ENCODE assay signal across 1 cellular context in genomic region chr20:325043-325888, GRCh38.
A peak's percentile ranks its signal among the peaks of the same experiment; 100 is the strongest.
TF ChIP-seq lines count a peak whose summit lies in the region.

SOX12 (plus strand) TSS chr20:325552; CDS start chr20:325925, 373 bp downstream.

TF ChIP-seq in HepG2, 621 proteins besides CTCF, POLR2A, EP300 and RAD21 (continued from another document and continues in another):
- peak; percentile 51; the same call in 1 of the 2 replicates for TF ChIP-seq ZHX2 (IDR thresholded peaks at IDR 0.05; ENCODE audit: low read depth)
- peak; percentile 18; the same call in 1 of the 2 replicates for TF ChIP-seq ZHX2 (CRISPR knock-in tag; IDR thresholded peaks at IDR 0.05; ENCODE audit: borderline replicate concordance)
- TF ChIP-seq ZNF564 (CRISPR knock-in tag; IDR thresholded peaks at IDR 0.05) = 0 out of 2 replicates have a peak, but pooled peaks have one; percentile 45
- peak; percentile 40; the same call in 1 of the 2 replicates for TF ChIP-seq ARID5B (CRISPR knock-in tag; IDR thresholded peaks at IDR 0.05)
- TF ChIP-seq SNAPC4 (CRISPR knock-in tag; IDR thresholded peaks at IDR 0.05) = peak; percentile 71; the same call in 1 of the 2 replicates
- TF ChIP-seq HNF4G (IDR thresholded peaks at IDR 0.05; ENCODE audit: borderline replicate concordance, low read depth, low read length) = peak; percentile 46; the same call in 1 of the 2 replicates
- TF ChIP-seq HNF4G (CRISPR knock-in tag; IDR thresholded peaks at IDR 0.05; ENCODE audit: borderline replicate concordance, low read depth) = peak; percentile 31; the same call in 1 of the 2 replicates
- TF ChIP-seq, protein P1, sequence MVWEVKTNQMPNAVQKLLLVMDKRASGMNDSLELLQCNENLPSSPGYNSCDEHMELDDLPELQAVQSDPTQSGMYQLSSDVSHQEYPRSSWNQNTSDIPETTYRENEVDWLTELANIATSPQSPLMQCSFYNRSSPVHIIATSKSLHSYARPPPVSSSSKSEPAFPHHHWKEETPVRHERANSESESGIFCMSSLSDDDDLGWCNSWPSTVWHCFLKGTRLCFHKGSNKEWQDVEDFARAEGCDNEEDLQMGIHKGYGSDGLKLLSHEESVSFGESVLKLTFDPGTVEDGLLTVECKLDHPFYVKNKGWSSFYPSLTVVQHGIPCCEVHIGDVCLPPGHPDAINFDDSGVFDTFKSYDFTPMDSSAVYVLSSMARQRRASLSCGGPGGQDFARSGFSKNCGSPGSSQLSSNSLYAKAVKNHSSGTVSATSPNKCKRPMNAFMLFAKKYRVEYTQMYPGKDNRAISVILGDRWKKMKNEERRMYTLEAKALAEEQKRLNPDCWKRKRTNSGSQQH (CRISPR knock-in tag; IDR thresholded peaks at IDR 0.05; ENCODE audit: low read depth) = peak; percentile 86
- TF ChIP-seq MED1 (CRISPR knock-in tag; IDR thresholded peaks at IDR 0.05) = peak; percentile 78
- TF ChIP-seq HNRNPK (IDR thresholded peaks at IDR 0.05; ENCODE audit: low read depth, low read length, poor library complexity, severe bottlenecking) = peak; percentile 92
- TF ChIP-seq, protein P2, sequence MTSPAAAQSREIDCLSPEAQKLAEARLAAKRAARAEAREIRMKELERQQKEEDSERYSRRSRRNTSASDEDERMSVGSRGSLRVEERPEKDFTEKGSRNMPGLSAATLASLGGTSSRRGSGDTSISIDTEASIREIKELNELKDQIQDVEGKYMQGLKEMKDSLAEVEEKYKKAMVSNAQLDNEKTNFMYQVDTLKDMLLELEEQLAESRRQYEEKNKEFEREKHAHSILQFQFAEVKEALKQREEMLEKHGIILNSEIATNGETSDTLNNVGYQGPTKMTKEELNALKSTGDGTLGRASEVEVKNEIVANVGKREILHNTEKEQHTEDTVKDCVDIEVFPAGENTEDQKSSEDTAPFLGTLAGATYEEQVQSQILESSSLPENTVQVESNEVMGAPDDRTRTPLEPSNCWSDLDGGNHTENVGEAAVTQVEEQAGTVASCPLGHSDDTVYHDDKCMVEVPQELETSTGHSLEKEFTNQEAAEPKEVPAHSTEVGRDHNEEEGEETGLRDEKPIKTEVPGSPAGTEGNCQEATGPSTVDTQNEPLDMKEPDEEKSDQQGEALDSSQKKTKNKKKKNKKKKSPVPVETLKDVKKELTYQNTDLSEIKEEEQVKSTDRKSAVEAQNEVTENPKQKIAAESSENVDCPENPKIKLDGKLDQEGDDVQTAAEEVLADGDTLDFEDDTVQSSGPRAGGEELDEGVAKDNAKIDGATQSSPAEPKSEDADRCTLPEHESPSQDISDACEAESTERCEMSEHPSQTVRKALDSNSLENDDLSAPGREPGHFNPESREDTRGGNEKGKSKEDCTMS (CRISPR knock-in tag; conservative IDR thresholded peaks at IDR 0.05) = no peak
- TF ChIP-seq, protein P3, sequence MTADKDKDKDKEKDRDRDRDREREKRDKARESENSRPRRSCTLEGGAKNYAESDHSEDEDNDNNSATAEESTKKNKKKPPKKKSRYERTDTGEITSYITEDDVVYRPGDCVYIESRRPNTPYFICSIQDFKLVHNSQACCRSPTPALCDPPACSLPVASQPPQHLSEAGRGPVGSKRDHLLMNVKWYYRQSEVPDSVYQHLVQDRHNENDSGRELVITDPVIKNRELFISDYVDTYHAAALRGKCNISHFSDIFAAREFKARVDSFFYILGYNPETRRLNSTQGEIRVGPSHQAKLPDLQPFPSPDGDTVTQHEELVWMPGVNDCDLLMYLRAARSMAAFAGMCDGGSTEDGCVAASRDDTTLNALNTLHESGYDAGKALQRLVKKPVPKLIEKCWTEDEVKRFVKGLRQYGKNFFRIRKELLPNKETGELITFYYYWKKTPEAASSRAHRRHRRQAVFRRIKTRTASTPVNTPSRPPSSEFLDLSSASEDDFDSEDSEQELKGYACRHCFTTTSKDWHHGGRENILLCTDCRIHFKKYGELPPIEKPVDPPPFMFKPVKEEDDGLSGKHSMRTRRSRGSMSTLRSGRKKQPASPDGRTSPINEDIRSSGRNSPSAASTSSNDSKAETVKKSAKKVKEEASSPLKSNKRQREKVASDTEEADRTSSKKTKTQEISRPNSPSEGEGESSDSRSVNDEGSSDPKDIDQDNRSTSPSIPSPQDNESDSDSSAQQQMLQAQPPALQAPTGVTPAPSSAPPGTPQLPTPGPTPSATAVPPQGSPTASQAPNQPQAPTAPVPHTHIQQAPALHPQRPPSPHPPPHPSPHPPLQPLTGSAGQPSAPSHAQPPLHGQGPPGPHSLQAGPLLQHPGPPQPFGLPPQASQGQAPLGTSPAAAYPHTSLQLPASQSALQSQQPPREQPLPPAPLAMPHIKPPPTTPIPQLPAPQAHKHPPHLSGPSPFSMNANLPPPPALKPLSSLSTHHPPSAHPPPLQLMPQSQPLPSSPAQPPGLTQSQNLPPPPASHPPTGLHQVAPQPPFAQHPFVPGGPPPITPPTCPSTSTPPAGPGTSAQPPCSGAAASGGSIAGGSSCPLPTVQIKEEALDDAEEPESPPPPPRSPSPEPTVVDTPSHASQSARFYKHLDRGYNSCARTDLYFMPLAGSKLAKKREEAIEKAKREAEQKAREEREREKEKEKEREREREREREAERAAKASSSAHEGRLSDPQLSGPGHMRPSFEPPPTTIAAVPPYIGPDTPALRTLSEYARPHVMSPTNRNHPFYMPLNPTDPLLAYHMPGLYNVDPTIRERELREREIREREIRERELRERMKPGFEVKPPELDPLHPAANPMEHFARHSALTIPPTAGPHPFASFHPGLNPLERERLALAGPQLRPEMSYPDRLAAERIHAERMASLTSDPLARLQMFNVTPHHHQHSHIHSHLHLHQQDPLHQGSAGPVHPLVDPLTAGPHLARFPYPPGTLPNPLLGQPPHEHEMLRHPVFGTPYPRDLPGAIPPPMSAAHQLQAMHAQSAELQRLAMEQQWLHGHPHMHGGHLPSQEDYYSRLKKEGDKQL (CRISPR knock-in tag; IDR thresholded peaks at IDR 0.05; ENCODE audit: low read depth) = peak; percentile 48; the same call in 1 of the 2 replicates
- no peak for TF ChIP-seq PLRG1 (conservative IDR thresholded peaks at IDR 0.05)
- peak; percentile 25 for TF ChIP-seq ARNTL (CRISPR knock-in tag; IDR thresholded peaks at IDR 0.05)
- peak; percentile 64 for TF ChIP-seq ZNF788 (CRISPR knock-in tag; IDR thresholded peaks at IDR 0.05; ENCODE audit: borderline replicate concordance)
- TF ChIP-seq RFX5 (IDR thresholded peaks at IDR 0.05; ENCODE audit: low read depth, low read length) = peak; percentile 99
- TF ChIP-seq, protein P4, sequence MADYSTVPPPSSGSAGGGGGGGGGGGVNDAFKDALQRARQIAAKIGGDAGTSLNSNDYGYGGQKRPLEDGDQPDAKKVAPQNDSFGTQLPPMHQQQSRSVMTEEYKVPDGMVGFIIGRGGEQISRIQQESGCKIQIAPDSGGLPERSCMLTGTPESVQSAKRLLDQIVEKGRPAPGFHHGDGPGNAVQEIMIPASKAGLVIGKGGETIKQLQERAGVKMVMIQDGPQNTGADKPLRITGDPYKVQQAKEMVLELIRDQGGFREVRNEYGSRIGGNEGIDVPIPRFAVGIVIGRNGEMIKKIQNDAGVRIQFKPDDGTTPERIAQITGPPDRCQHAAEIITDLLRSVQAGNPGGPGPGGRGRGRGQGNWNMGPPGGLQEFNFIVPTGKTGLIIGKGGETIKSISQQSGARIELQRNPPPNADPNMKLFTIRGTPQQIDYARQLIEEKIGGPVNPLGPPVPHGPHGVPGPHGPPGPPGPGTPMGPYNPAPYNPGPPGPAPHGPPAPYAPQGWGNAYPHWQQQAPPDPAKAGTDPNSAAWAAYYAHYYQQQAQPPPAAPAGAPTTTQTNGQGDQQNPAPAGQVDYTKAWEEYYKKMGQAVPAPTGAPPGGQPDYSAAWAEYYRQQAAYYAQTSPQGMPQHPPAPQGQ (CRISPR knock-in tag; IDR thresholded peaks at IDR 0.05; ENCODE audit: borderline replicate concordance) = no peak
